Comparison of ENCODE assay signal across 1 cellular context in the genomic region with DNA sequence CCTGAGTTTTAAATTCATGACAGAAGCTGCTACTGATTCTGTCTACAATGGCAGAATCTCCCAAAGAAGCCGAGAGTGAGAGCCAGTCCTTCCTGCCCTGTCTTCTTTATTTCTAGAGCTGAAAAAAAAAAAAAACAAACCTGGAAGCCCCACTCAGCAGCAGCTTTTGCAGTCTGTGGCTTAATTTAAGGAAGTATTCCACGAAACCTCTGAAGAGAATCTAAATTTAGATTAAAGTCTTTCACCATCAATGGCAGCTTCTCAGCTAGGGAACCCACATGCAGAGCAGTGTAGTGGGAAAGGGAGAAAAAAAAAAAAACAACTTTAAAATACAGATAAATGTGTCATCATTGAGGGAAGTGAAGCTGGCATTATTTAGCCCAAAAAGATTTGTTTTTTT.
TF ChIP-seq lines count a peak whose summit lies in the region.

No MANE protein-coding gene starts in this region.

TF ChIP-seq in IMR-90, 13 proteins besides CTCF, POLR2A, EP300 and RAD21 (continued from another document):
- TF ChIP-seq, protein P1, sequence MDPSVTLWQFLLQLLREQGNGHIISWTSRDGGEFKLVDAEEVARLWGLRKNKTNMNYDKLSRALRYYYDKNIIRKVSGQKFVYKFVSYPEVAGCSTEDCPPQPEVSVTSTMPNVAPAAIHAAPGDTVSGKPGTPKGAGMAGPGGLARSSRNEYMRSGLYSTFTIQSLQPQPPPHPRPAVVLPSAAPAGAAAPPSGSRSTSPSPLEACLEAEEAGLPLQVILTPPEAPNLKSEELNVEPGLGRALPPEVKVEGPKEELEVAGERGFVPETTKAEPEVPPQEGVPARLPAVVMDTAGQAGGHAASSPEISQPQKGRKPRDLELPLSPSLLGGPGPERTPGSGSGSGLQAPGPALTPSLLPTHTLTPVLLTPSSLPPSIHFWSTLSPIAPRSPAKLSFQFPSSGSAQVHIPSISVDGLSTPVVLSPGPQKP (IDR thresholded peaks at IDR 0.05; ENCODE audit: borderline replicate concordance, low read depth, low read length) = no peak
- TF ChIP-seq NFE2L2 (IDR thresholded peaks at IDR 0.05; ENCODE audit: low read depth, low read length) (no peak), RFX5 (IDR thresholded peaks at IDR 0.05; ENCODE audit: low read depth, low read length) (no peak), BHLHE40 (IDR thresholded peaks at IDR 0.05; ENCODE audit: low read depth, low read length) (no peak)
